1 cellular context compared by ENCODE assay signal in genomic region chr5:163338-163620, GRCh38.
TF ChIP-seq lines count a peak whose summit lies in the region.

No MANE protein-coding gene starts in this region.

TF ChIP-seq in WTC11, 78 proteins besides CTCF, POLR2A, EP300 and RAD21 (continued from another document):
- TF ChIP-seq ZNF425 (CRISPR knock-in tag; conservative IDR thresholded peaks at IDR 0.05) (no peak), ATF2 (CRISPR knock-in tag; IDR thresholded peaks at IDR 0.05; ENCODE audit: borderline replicate concordance, low read depth) (no peak), FOXP1 (CRISPR knock-in tag; IDR thresholded peaks at IDR 0.05; ENCODE audit: borderline replicate concordance) (no peak), CBFB (CRISPR knock-in tag; IDR thresholded peaks at IDR 0.05; ENCODE audit: low read depth) (no peak), ZNF281 (CRISPR knock-in tag; IDR thresholded peaks at IDR 0.05) (no peak), JUN (CRISPR knock-in tag; IDR thresholded peaks at IDR 0.05) (no peak)
